1 cellular context compared by ENCODE assay signal in genomic region chr20:49248879-49249665, GRCh38.
TF ChIP-seq lines count a peak whose summit lies in the region.

No MANE protein-coding gene starts in this region.

TF ChIP-seq in HEK293, 187 proteins besides CTCF, POLR2A, EP300 and RAD21 (continued from another document):
- TF ChIP-seq, protein P1, sequence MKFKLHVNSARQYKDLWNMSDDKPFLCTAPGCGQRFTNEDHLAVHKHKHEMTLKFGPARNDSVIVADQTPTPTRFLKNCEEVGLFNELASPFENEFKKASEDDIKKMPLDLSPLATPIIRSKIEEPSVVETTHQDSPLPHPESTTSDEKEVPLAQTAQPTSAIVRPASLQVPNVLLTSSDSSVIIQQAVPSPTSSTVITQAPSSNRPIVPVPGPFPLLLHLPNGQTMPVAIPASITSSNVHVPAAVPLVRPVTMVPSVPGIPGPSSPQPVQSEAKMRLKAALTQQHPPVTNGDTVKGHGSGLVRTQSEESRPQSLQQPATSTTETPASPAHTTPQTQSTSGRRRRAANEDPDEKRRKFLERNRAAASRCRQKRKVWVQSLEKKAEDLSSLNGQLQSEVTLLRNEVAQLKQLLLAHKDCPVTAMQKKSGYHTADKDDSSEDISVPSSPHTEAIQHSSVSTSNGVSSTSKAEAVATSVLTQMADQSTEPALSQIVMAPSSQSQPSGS (tag by site-specific recombination; IDR thresholded peaks at IDR 0.05; ENCODE audit: low read depth): 0 out of 2 replicates have a peak, but pooled peaks have one; percentile 25
- no peak for TF ChIP-seq ZNF629 (tag by site-specific recombination; IDR thresholded peaks at IDR 0.05)
- TF ChIP-seq, protein P2, sequence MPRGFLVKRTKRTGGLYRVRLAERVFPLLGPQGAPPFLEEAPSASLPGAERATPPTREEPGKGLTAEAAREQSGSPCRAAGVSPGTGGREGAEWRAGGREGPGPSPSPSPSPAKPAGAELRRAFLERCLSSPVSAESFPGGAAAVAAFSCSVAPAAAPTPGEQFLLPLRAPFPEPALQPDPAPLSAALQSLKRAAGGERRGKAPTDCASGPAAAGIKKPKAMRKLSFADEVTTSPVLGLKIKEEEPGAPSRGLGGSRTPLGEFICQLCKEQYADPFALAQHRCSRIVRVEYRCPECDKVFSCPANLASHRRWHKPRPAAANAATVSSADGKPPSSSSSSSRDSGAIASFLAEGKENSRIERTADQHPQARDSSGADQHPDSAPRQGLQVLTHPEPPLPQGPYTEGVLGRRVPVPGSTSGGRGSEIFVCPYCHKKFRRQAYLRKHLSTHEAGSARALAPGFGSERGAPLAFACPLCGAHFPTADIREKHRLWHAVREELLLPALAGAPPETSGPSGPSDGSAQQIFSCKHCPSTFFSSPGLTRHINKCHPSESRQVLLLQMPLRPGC (tag by site-specific recombination; IDR thresholded peaks at IDR 0.05): no peak
- no peak for TF ChIP-seq ZNF561 (tag by site-specific recombination; IDR thresholded peaks at IDR 0.05; ENCODE audit: borderline replicate concordance)
- TF ChIP-seq ZNF514 (tag by site-specific recombination; IDR thresholded peaks at IDR 0.05): no peak
